20 cellular contexts compared by ENCODE assay signal in the genomic region with DNA sequence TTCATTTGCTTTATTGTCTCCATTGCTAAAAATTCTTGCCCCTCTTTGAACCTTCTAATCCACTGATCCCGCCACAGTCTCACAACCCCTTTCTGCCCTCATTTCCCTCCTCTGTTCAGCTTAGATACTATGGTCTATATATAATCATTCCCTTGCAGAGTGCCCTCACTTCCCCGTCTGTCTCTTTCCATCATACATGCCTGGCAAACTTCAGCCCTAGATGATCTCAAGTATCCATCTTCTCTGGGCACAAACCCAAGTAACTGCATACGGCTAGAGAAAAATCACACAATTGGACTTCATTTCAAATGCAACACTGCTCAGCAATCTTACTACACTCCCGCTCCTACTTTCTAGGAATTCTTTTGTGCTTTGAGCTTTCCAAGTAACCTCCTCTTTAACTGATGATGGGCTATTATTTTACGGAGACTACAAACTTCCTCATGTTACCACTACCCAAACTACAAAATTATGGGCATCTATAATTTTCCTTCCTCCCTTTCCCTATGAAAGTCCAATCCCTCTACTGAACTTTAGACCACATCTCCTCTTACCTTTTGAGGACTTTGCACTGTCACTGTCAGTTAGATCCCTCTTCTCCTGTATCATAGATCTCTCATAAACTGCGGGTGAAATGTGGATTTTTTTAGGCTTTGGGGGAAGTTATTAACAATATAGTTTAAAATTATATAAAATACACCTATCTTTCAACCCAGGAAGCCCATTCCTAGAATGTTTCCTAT.
"Had no signal": no experiment of that assay in that cellular context is flagged by ENCODE, and none has a peak within 500 bp of the region (broad histone marks: within the 10 kb centered on the region; RNA-seq: fewer than 3 reads in every experiment).

No MANE protein-coding gene starts in this region.

- H3K4me3 ChIP-seq: ascending aorta, colonic mucosa, tibial artery had no signal

- H3K27me3 ChIP-seq: ascending aorta, colonic mucosa, foreskin keratinocyte, tibial artery had no signal

- H3K9me3 ChIP-seq: ascending aorta, colonic mucosa, tibial artery had no signal

- H3K36me3 ChIP-seq: ascending aorta, colonic mucosa, tibial artery had no signal

- DNase-seq: activated CD4-positive, alpha-beta T cell treated with anti-CD3 and anti-CD28 coated beads, Interleukin-2, amount 50 U/mL, for 1 hour; activated CD8-positive, alpha-beta memory T cell treated with anti-CD3 and anti-CD28 coated beads, Interleukin-2, amount 50 U/mL, for 4 hours; activated effector memory CD4-positive, alpha-beta T cell treated with Interleukin-2 at 50 U/mL for 16 hours; activated naive CD4-positive, alpha-beta T cell treated with anti-CD3 and anti-CD28 coated beads, Interleukin-2, amount 10 ng/mL, durations not matched to agents 7 days and 5 days; activated naive CD8-positive, alpha-beta T cell treated with anti-CD3 and anti-CD28 coated beads, Interleukin-2, amount 50 U/mL, for 24 hours; activated T-cell treated with anti-CD3 and anti-CD28 coated beads, Interleukin-2, amount 50 U/mL, for 48 hours; colonic mucosa; hypothalamus; islet precursor cell; occipital lobe; posterior cingulate gyrus; retina; stimulated activated CD4-positive, alpha-beta T cell treated with anti-CD3 and anti-CD28 coated beads, Interleukin-2, amount 100 ng/mL, for 24 hours; stimulated activated naive CD4-positive, alpha-beta T cell treated with Interleukin-2 at 50 U/mL for 16 hours; T-helper 9 cell; tibial artery had no signal

- H3K4me3 Mint-ChIP-seq: activated naive CD4-positive, alpha-beta T cell treated with anti-CD3 and anti-CD28 coated beads, Interleukin-2, amount 10 ng/mL, durations not matched to agents 7 days and 5 days; activated naive CD8-positive, alpha-beta T cell treated with anti-CD3 and anti-CD28 coated beads, Interleukin-2, amount 50 U/mL, for 24 hours; central memory CD8-positive, alpha-beta T cell; mesothelial cell of epicardium had no signal

- ATAC-seq: activated naive CD8-positive, alpha-beta T cell treated with anti-CD3 and anti-CD28 coated beads, Interleukin-2, amount 50 U/mL, for 24 hours had no signal

- H3K27ac ChIP-seq: ascending aorta, colonic mucosa, foreskin keratinocyte, tibial artery had no signal

- H3K9me3 Mint-ChIP-seq: activated naive CD4-positive, alpha-beta T cell treated with anti-CD3 and anti-CD28 coated beads, Interleukin-2, amount 10 ng/mL, durations not matched to agents 7 days and 5 days; activated naive CD8-positive, alpha-beta T cell treated with anti-CD3 and anti-CD28 coated beads, Interleukin-2, amount 50 U/mL, for 24 hours; central memory CD8-positive, alpha-beta T cell; mesothelial cell of epicardium had no signal

- H3K4me1 ChIP-seq: colonic mucosa had no signal

- H3K27me3 Mint-ChIP-seq: activated naive CD4-positive, alpha-beta T cell treated with anti-CD3 and anti-CD28 coated beads, Interleukin-2, amount 10 ng/mL, durations not matched to agents 7 days and 5 days; activated naive CD8-positive, alpha-beta T cell treated with anti-CD3 and anti-CD28 coated beads, Interleukin-2, amount 50 U/mL, for 24 hours; central memory CD8-positive, alpha-beta T cell had no signal

- H3K27ac Mint-ChIP-seq: activated naive CD4-positive, alpha-beta T cell treated with anti-CD3 and anti-CD28 coated beads, Interleukin-2, amount 10 ng/mL, durations not matched to agents 7 days and 5 days; activated naive CD8-positive, alpha-beta T cell treated with anti-CD3 and anti-CD28 coated beads, Interleukin-2, amount 50 U/mL, for 24 hours; mesothelial cell of epicardium had no signal

- H3K36me3 Mint-ChIP-seq: activated naive CD4-positive, alpha-beta T cell treated with anti-CD3 and anti-CD28 coated beads, Interleukin-2, amount 10 ng/mL, durations not matched to agents 7 days and 5 days; mesothelial cell of epicardium had no signal

- H3K4me1 Mint-ChIP-seq: activated naive CD4-positive, alpha-beta T cell treated with anti-CD3 and anti-CD28 coated beads, Interleukin-2, amount 10 ng/mL, durations not matched to agents 7 days and 5 days; activated naive CD8-positive, alpha-beta T cell treated with anti-CD3 and anti-CD28 coated beads, Interleukin-2, amount 50 U/mL, for 24 hours; central memory CD8-positive, alpha-beta T cell had no signal
